12 cellular contexts compared by ENCODE assay signal in genomic region chr17:3962217-3963069, GRCh38. TPM values are rescaled to one million over a fixed set of nuclear protein-coding genes. Genes with fewer than 3 reads are reported as not detected.
DNase-seq lines count a peak whose midpoint lies in the region; ATAC-seq, FAIRE-seq and TF ChIP-seq lines count a peak whose summit lies in the region.
"Had no signal": no experiment of that assay in that cellular context is flagged by ENCODE, and none has a peak within 500 bp of the region (broad histone marks: within the 10 kb centered on the region; RNA-seq: fewer than 3 reads in every experiment).

No MANE protein-coding gene starts in this region.

- H3F3A ChIP-seq in Loucy (ENCODE audit: low read depth) = peaks cover 7% of the 10 kb centered on the region; the same call in 1 of the 2 replicates

- no peak for DNase-seq in GM12864 (ENCODE audit: low read depth)
- no peak for DNase-seq in coronary artery (ENCODE audit: low spot score)
- no peak for DNase-seq in pancreas
- no peak for DNase-seq in HPDE6-E6E7 (ENCODE audit: extremely low spot score)
- DNase-seq in left lung = no peak
- no peak for DNase-seq in GM13977 (ENCODE audit: low spot score)
- DNase-seq: DMS153, GM23248, NCI-H226 had no signal

- 75 to 84% methylated on average over 11 of the region's 11 CpGs for WGBS in pancreas, 2 donors

- H3K4me3 ChIP-seq in GM12864 (ENCODE audit: low read depth, low read length) (peak overlapping the region; percentile 71), Loucy (ENCODE audit: low read length, poor library complexity, severe bottlenecking) (peak overlapping the region; percentile 93), coronary artery (peak overlapping the region; percentile 77), pancreas (peak overlapping the region in 3 of 4 donors; percentile 40 to 75 (median 54)), left lung (peak overlapping the region in 1 of 2 donors; percentile 66)
- H3K4me3 ChIP-seq: GM23248 had no signal

- peak overlapping the region; percentile 13 to 54 for H3K27ac ChIP-seq in coronary artery
- peak overlapping the region in 1 of 4 donors; percentile 6 for H3K27ac ChIP-seq in pancreas
- H3K27ac ChIP-seq in left lung = peak overlapping the region in 1 of 2 donors; percentile 90
- H3K27ac ChIP-seq: GM23248 had no signal

- peaks cover 61% of the 10 kb centered on the region for H3K79me2 ChIP-seq in Loucy (ENCODE audit: insufficient read depth, low read length)

- ATAC-seq in pancreas (no peak), left lung (no peak)

- H2AFZ ChIP-seq in Loucy (ENCODE audit: low read length) = no peak overlapping the region
- H2AFZ ChIP-seq: GM23248 had no signal

- peaks cover 9% of the 10 kb centered on the region; the same call in 1 of the 2 replicates for H3K36me3 ChIP-seq in Loucy (ENCODE audit: insufficient read depth, low read length)
- no peaks in the 10 kb centered on the region for H3K36me3 ChIP-seq in pancreas
- no peaks in the 10 kb centered on the region for H3K36me3 ChIP-seq in left lung

- no peaks in the 10 kb centered on the region for H3K9me2 ChIP-seq in Loucy (replicated peaks; ENCODE audit: low read depth, low read length)

- FAIRE-seq in pancreas (lab: Jason Lieb, UNC) = no peak
- FAIRE-seq: colon had no signal

- in situ Hi-C loops in GM13977 (cut with MboI; ENCODE audit: low pct_unique_long_range_greater_than_20kb, low sequenced_read_pairs, unreplicated experiment) = no loop called here

- H3K27me3 ChIP-seq in Loucy (ENCODE audit: insufficient read depth, low read length, poor library complexity, severe bottlenecking) (no peaks in the 10 kb centered on the region), pancreas (no peaks in the 10 kb centered on the region), left lung (peaks cover 0 to 16% of the 10 kb centered on the region in 2 donors)

- peaks cover 50% of the 10 kb centered on the region for H4K20me1 ChIP-seq in Loucy (ENCODE audit: insufficient read depth, low read length, poor library complexity, severe bottlenecking)

- no peaks in the 10 kb centered on the region for H3K9me3 ChIP-seq in Loucy (ENCODE audit: insufficient read depth, low read depth, low read length)
- H3K9me3 ChIP-seq in pancreas = no peaks in the 10 kb centered on the region
- no peaks in the 10 kb centered on the region for H3K9me3 ChIP-seq in left lung

- peaks cover 55% of the 10 kb centered on the region for H3K4me1 ChIP-seq in Loucy (ENCODE audit: insufficient read depth, low read length, poor library complexity, severe bottlenecking)
- H3K4me1 ChIP-seq in pancreas = peaks cover 3 to 47% (median 8%) of the 10 kb centered on the region in 3 donors
- H3K4me1 ChIP-seq in left lung = peaks cover 9 to 67% of the 10 kb centered on the region in 2 donors

- peak overlapping the region; percentile 97 for H3K9ac ChIP-seq in Loucy (ENCODE audit: low read depth, low read length, poor library complexity, severe bottlenecking)
- H3K9ac ChIP-seq: GM23248 had no signal

- intact Hi-C loops in pancreas (cut with DNase I) (no loop called here), left lung (cut with DNase I) (no loop called here)

- TF ChIP-seq CTCF in GM12864 (IDR thresholded peaks at IDR 0.05; ENCODE audit: low read depth, low read length, missing control alignments) = no peak
- no peak for TF ChIP-seq CTCF in Loucy (conservative IDR thresholded peaks at IDR 0.05; ENCODE audit: low read length)
- TF ChIP-seq CTCF in coronary artery (IDR thresholded peaks at IDR 0.05) = no peak
- no peak for TF ChIP-seq CTCF in pancreas (IDR thresholded peaks at IDR 0.05)
- no peak for TF ChIP-seq CTCF in left lung (IDR thresholded peaks at IDR 0.05)
- TF ChIP-seq CTCF in GM13977 (IDR thresholded peaks at IDR 0.05; ENCODE audit: extremely low read depth, insufficient read depth, missing control alignments) = no peak

- H3K4me2 ChIP-seq in Loucy (ENCODE audit: low read depth, low read length, poor library complexity, severe bottlenecking) = peak overlapping the region; percentile 98

RNA-seq across cellular contexts. Expression of gene ATP2A3, which starts 1.8 kb away (rescaled TPM):
- total RNA-seq in pancreas (10 to 100 TPM; 17.8 to 60.3 (median 35.1) TPM), left lung (10 to 100 TPM; 12.7 to 53.5 TPM)
- polyA plus RNA-seq in pancreas = 10 to 100 TPM; 52.9 to 67.7 TPM

RNA-seq across cellular contexts. Expression of gene P2RX1, which starts 46.2 kb away (rescaled TPM):
- total RNA-seq in pancreas = 10 to 100 TPM; 17.7 to 41.8 (median 24.9) TPM
- polyA plus RNA-seq in pancreas = 10 to 100 TPM; 21.8 to 37.1 TPM
- 10 to 100 TPM in 1 of 2 donors, 1 to 10 TPM in 1; 3.9 to 12.1 TPM for total RNA-seq in left lung
- total RNA-seq: glomerular endothelial cell, GM23248 had no signal
- polyA plus RNA-seq: GM23248 had no signal
